9 cellular contexts compared by ENCODE assay signal in the genomic region with DNA sequence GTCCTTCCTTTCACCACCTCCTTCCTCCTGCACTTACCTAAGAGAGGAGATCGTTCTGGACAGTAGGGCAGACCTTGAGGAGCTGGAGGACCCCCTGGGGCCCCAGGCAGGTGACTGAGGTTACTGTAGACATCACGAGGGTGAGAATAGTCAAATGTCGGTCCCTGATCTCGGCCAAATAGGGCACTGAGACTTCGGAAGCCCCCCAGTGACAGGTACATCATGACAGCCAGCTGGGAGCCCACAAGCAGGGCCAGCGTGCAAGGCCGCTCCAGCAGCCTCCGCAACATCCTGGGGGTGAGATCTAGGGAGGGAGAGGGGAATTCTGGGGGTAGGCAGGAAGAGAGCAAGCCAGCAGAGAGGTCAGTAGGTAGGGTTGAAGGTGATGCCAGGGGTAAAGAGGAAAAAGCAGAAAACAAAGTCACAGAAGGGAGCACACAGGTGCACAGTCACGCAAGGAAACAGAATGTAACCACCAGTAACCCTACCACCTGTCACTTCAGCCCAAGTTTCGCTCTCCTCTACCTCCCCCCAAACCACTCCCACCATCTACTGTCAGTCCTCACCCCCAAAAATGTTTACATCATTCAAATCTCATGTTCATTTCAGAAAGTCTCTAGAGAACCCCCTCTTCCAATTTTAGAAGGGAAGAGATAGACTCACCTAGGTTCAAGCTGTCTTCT. TPM values are rescaled to one million over a fixed set of nuclear protein-coding genes. Genes with fewer than 3 reads are reported as not detected.
DNase-seq lines count a peak whose midpoint lies in the region; ATAC-seq and TF ChIP-seq lines count a peak whose summit lies in the region.
"Had no signal": no experiment of that assay in that cellular context is flagged by ENCODE, and none has a peak within 500 bp of the region (broad histone marks: within the 10 kb centered on the region; RNA-seq: fewer than 3 reads in every experiment).

No MANE protein-coding gene starts in this region.

- ATAC-seq in GM21515 (IDR thresholded peaks at IDR 0.05; ENCODE audit: unreplicated experiment), result no peak

- intact Hi-C loops in colonic mucosa (cut with DNase I), result no loop called here

- H3K9me3 Mint-ChIP-seq in nephron progenitor cell, result no peaks in the 10 kb centered on the region

- peak overlapping the region; percentile 81 to 94 (median 86); a peak in 20 of 22 replicates for H3K9ac ChIP-seq in BLaER1 treated with 17β-estradiol and CSF1 and Interleukin-3, amounts not matched to agents 10 nM and 100 nM
- H3K9ac ChIP-seq in KMS-11 (peak overlapping the region; percentile 74; the same call in 1 of the 2 replicates), colonic mucosa (ENCODE audit: low read depth in 2 of 2, low read length in 2 of 2) (peak overlapping the region; percentile 81 to 97)

- TF ChIP-seq CTCF in KMS-11 (conservative IDR thresholded peaks at IDR 0.05; ENCODE audit: low read depth, low read length) (no peak), colonic mucosa (IDR thresholded peaks at IDR 0.05) (no peak), nephron progenitor cell (IDR thresholded peaks at IDR 0.05) (no peak)

- DNase-seq in colonic mucosa (no peak), nephron progenitor cell (no peak), NCI-H2171 (lab: John Stamatoyannopoulos, UW) (no peak), DMS79 (lab: John Stamatoyannopoulos, UW) (no peak), NCI-H187 (lab: John Stamatoyannopoulos, UW) (no peak)

- peaks cover 2% of the 10 kb centered on the region for H3K27me3 Mint-ChIP-seq in nephron progenitor cell (ENCODE audit: low read depth, poor library complexity)

- peaks cover 48 to 53% (median 51%) of the 10 kb centered on the region in 11 experiments for H3K36me3 ChIP-seq in BLaER1 treated with 17β-estradiol and CSF1 and Interleukin-3, amounts not matched to agents 10 nM and 100 nM
- H3K36me3 ChIP-seq in KMS-11 (ENCODE audit: insufficient read depth) (peaks cover 29% of the 10 kb centered on the region; the same call in 1 of the 2 replicates), colonic mucosa (peaks cover 14% of the 10 kb centered on the region)

- H3K4me1 Mint-ChIP-seq in nephron progenitor cell, result peaks cover 31% of the 10 kb centered on the region

- H3K4me1 ChIP-seq in BLaER1 treated with 17β-estradiol and CSF1 and Interleukin-3, amounts not matched to agents 10 nM and 100 nM, result peaks cover 40 to 60% (median 49%) of the 10 kb centered on the region in 10 experiments
- H3K4me1 ChIP-seq in KMS-11 (ENCODE audit: low read depth, poor library complexity, severe bottlenecking) (peaks cover 65% of the 10 kb centered on the region), colonic mucosa (peaks cover 4% of the 10 kb centered on the region)

- H4K20me1 ChIP-seq in BLaER1 treated with 17β-estradiol and CSF1 and Interleukin-3, amounts not matched to agents 10 nM and 100 nM, result peaks cover 0 to 7% (median 0%) of the 10 kb centered on the region in 11 experiments; a peak in 3 of 22 replicates
- H4K20me1 ChIP-seq in KMS-11 (ENCODE audit: insufficient read depth), result no peaks in the 10 kb centered on the region

- peaks cover 35% of the 10 kb centered on the region for H3K36me3 Mint-ChIP-seq in nephron progenitor cell (ENCODE audit: low read depth)

- peak overlapping the region in 3 of 11 experiments; percentile 79 to 87 (median 85); a peak in 1 of 22 replicates for H3K27ac ChIP-seq in BLaER1 treated with 17β-estradiol and CSF1 and Interleukin-3, amounts not matched to agents 10 nM and 100 nM
- H3K27ac ChIP-seq in KMS-11, result peak overlapping the region; percentile 73
- peak overlapping the region; percentile 83 for H3K27ac ChIP-seq in colonic mucosa
- H3K27ac ChIP-seq: SJSA1 had no signal

- no peak overlapping the region for H2AFZ ChIP-seq in KMS-11 (ENCODE audit: low read depth)

- peaks cover 40% of the 10 kb centered on the region for H3K79me2 ChIP-seq in KMS-11 (ENCODE audit: insufficient read depth, low read depth)

- peak overlapping the region; percentile 78 to 92 (median 84); a peak in 19 of 20 replicates for H3K4me3 ChIP-seq in BLaER1 treated with 17β-estradiol and CSF1 and Interleukin-3, amounts not matched to agents 10 nM and 100 nM
- H3K4me3 ChIP-seq in KMS-11 (IDR thresholded peaks at IDR 0.05; ENCODE audit: insufficient read depth, low read depth, low read length), result peak overlapping the region; percentile 100
- no peak overlapping the region for H3K4me3 ChIP-seq in colonic mucosa

- H3K4me3 Mint-ChIP-seq in nephron progenitor cell, result peak overlapping the region; percentile 100

- peak overlapping the region; percentile 85 to 99 (median 98) for H3K4me2 ChIP-seq in BLaER1 treated with 17β-estradiol and CSF1 and Interleukin-3, amounts not matched to agents 10 nM and 100 nM
- H3K4me2 ChIP-seq in KMS-11, result peak overlapping the region; percentile 95

- H3K27me3 ChIP-seq in BLaER1 treated with 17β-estradiol and CSF1 and Interleukin-3, amounts not matched to agents 10 nM and 100 nM, result no peaks in the 10 kb centered on the region
- H3K27me3 ChIP-seq in KMS-11 (ENCODE audit: insufficient read depth, low read depth) (no peaks in the 10 kb centered on the region), colonic mucosa (no peaks in the 10 kb centered on the region)
- H3K27me3 ChIP-seq: SJSA1 had no signal

- H3K27ac Mint-ChIP-seq in nephron progenitor cell, result no peak overlapping the region

- no peaks in the 10 kb centered on the region for H3K9me3 ChIP-seq in BLaER1 treated with 17β-estradiol and CSF1 and Interleukin-3, amounts not matched to agents 10 nM and 100 nM (replicated peaks in 1 of 11)
- H3K9me3 ChIP-seq in colonic mucosa, result no peaks in the 10 kb centered on the region
- H3K9me3 ChIP-seq: SJSA1 had no signal

RNA-seq across cellular contexts. Expression of a gene that starts 1.4 kb away (rescaled TPM):
- total RNA-seq in colonic mucosa, result 10 to 100 TPM; 30.3 to 34.8 TPM

RNA-seq across cellular contexts. Expression of a gene that starts 9.7 kb away (rescaled TPM):
- 10 to 100 TPM; 13.4 to 14.3 TPM for total RNA-seq in colonic mucosa

RNA-seq across cellular contexts. Expression of a gene that starts 16.6 kb away (rescaled TPM):
- 10 to 100 TPM; 20.8 to 29.0 TPM for total RNA-seq in colonic mucosa

RNA-seq across cellular contexts. Expression of a gene that starts 22.1 kb away (rescaled TPM):
- 100 to 1,000 TPM in 1 of 2 donors, 10 to 100 TPM in 1; 94.2 to 111 TPM for total RNA-seq in colonic mucosa

RNA-seq across cellular contexts. Expression of a gene that starts 22.9 kb away (rescaled TPM):
- 10 to 100 TPM in 1 of 2 donors, under 1 TPM in 1; 0.57 to 14.0 TPM for total RNA-seq in colonic mucosa
- total RNA-seq: SJSA1 had no signal
